37 cellular contexts compared by ENCODE assay signal in genomic region chr9:136182850-136183422, GRCh38. TPM values are rescaled to one million over a fixed set of nuclear protein-coding genes. Genes with fewer than 3 reads are reported as not detected.
"Had no signal": no experiment of that assay in that cellular context is flagged by ENCODE, and none has a peak within 500 bp of the region (broad histone marks: within the 10 kb centered on the region; RNA-seq: fewer than 3 reads in every experiment).

No MANE protein-coding gene starts in this region.

- H3K27me3 Mint-ChIP-seq: activated CD8-positive, alpha-beta memory T cell treated with anti-CD3 and anti-CD28 coated beads, Interleukin-2, amount 10 ng/mL, durations not matched to agents 7 days and 5 days had no signal

- H3K4me3 Mint-ChIP-seq: activated CD4-positive, alpha-beta memory T cell treated with anti-CD3 and anti-CD28 coated beads for 36 hours; activated CD8-positive, alpha-beta memory T cell treated with anti-CD3 and anti-CD28 coated beads, Interleukin-2, amount 10 ng/mL, durations not matched to agents 7 days and 5 days; activated naive CD8-positive, alpha-beta T cell treated with anti-CD3 and anti-CD28 coated beads for 36 hours; activated T-cell treated with anti-CD3 and anti-CD28 coated beads, Interleukin-2, amount 50 U/mL, for 72 hours; activated T-helper 17 cell treated with anti-CD3 and anti-CD28 coated beads, Interleukin-2, amount 50 U/mL, for 72 hours; central memory CD8-positive, alpha-beta T cell had no signal

- H3K36me3 Mint-ChIP-seq: activated CD4-positive, alpha-beta memory T cell treated with anti-CD3 and anti-CD28 coated beads for 36 hours; activated CD8-positive, alpha-beta memory T cell treated with anti-CD3 and anti-CD28 coated beads, Interleukin-2, amount 10 ng/mL, durations not matched to agents 7 days and 5 days; activated naive CD8-positive, alpha-beta T cell treated with anti-CD3 and anti-CD28 coated beads for 36 hours had no signal

- DNase-seq: activated CD4-positive, alpha-beta memory T cell treated with anti-CD3 and anti-CD28 coated beads for 36 hours; activated CD4-positive, alpha-beta T cell treated with anti-CD3 and anti-CD28 coated beads for 4 hours; activated CD4-positive, alpha-beta T cell treated with anti-CD3 and anti-CD28 coated beads, Interleukin-2, amount 50 U/mL, for 1 hour; activated CD4-positive, CD25-positive, alpha-beta regulatory T cell treated with anti-CD3 and anti-CD28 coated beads, Interleukin-2, amount 50 U/mL, for 72 hours; activated CD8-positive, alpha-beta memory T cell treated with anti-CD3 and anti-CD28 coated beads for 24 hours; activated CD8-positive, alpha-beta memory T cell treated with anti-CD3 and anti-CD28 coated beads, Interleukin-2, amount 10 ng/mL, durations not matched to agents 7 days and 5 days; activated CD8-positive, alpha-beta memory T cell treated with anti-CD3 and anti-CD28 coated beads, Interleukin-2, amount 50 U/mL, for 48 hours; activated effector memory CD4-positive, alpha-beta T cell treated with anti-CD3 and anti-CD28 coated beads, Interleukin-2, amount 50 U/mL, for 16 hours; activated naive CD4-positive, alpha-beta T cell; activated naive CD4-positive, alpha-beta T cell treated with anti-CD3 and anti-CD28 coated beads, Interleukin-2, amount 50 U/mL, for 16 hours; activated naive CD8-positive, alpha-beta T cell treated with anti-CD3 and anti-CD28 coated beads for 36 hours; activated T-cell treated with anti-CD3 and anti-CD28 coated beads, Interleukin-2, amount 50 U/mL, for 72 hours; amniotic stem cell; aorta; brain microvascular endothelial cell; Kasumi-1; KG1; MG63; NCI-H1048; NCI-H1105 treated with DMSO at 0.1 percent for 48 hours; NCI-H1436; NCI-H1694; NCI-H1930; NCI-H345; NCI-H526; NCI-H748 treated with DMSO at 0.1 percent for 48 hours; NK-92 treated with Interleukin-12 subunit alpha and Interleukin-12 subunit beta, amount 100 ng/mL, for 24 hours; PC-3; Peyer's patch; RPMI8226; SIG-M5; T1000 had no signal

- ATAC-seq: activated CD8-positive, alpha-beta memory T cell treated with anti-CD3 and anti-CD28 coated beads, Interleukin-2, amount 10 ng/mL, durations not matched to agents 7 days and 5 days; activated T-cell treated with anti-CD3 and anti-CD28 coated beads, Interleukin-2, amount 50 U/mL, for 72 hours; activated T-helper 17 cell treated with anti-CD3 and anti-CD28 coated beads, Interleukin-2, amount 50 U/mL, for 72 hours; PC-3 had no signal

- H3K9me3 Mint-ChIP-seq: activated CD4-positive, alpha-beta memory T cell treated with anti-CD3 and anti-CD28 coated beads for 36 hours; activated naive CD8-positive, alpha-beta T cell treated with anti-CD3 and anti-CD28 coated beads for 36 hours; activated T-cell treated with anti-CD3 and anti-CD28 coated beads, Interleukin-2, amount 50 U/mL, for 72 hours; activated T-helper 17 cell treated with anti-CD3 and anti-CD28 coated beads, Interleukin-2, amount 50 U/mL, for 72 hours; central memory CD8-positive, alpha-beta T cell had no signal

- H3K9me3 ChIP-seq: MG63, Peyer's patch had no signal

- H3K27me3 ChIP-seq: MG63, Peyer's patch had no signal

- H3K27ac Mint-ChIP-seq: activated CD4-positive, alpha-beta memory T cell treated with anti-CD3 and anti-CD28 coated beads for 36 hours; activated CD8-positive, alpha-beta memory T cell treated with anti-CD3 and anti-CD28 coated beads, Interleukin-2, amount 10 ng/mL, durations not matched to agents 7 days and 5 days; activated naive CD8-positive, alpha-beta T cell treated with anti-CD3 and anti-CD28 coated beads for 36 hours; activated T-cell treated with anti-CD3 and anti-CD28 coated beads, Interleukin-2, amount 50 U/mL, for 72 hours; activated T-helper 17 cell treated with anti-CD3 and anti-CD28 coated beads, Interleukin-2, amount 50 U/mL, for 72 hours had no signal

- H3K27ac ChIP-seq: brain microvascular endothelial cell, Peyer's patch had no signal

- H3K4me1 ChIP-seq: Peyer's patch had no signal

- H3K36me3 ChIP-seq: brain microvascular endothelial cell, MG63, Peyer's patch had no signal

- H3K4me1 Mint-ChIP-seq: activated CD8-positive, alpha-beta memory T cell treated with anti-CD3 and anti-CD28 coated beads, Interleukin-2, amount 10 ng/mL, durations not matched to agents 7 days and 5 days; activated naive CD8-positive, alpha-beta T cell treated with anti-CD3 and anti-CD28 coated beads for 36 hours; activated T-helper 17 cell treated with anti-CD3 and anti-CD28 coated beads, Interleukin-2, amount 50 U/mL, for 72 hours; central memory CD8-positive, alpha-beta T cell had no signal

- H3K4me3 ChIP-seq: MG63, Peyer's patch had no signal

RNA-seq across cellular contexts. Expression of gene LHX3, which starts 22.0 kb away (rescaled TPM):
- total RNA-seq: activated CD4-positive, alpha-beta memory T cell treated with anti-CD3 and anti-CD28 coated beads for 36 hours; activated CD8-positive, alpha-beta memory T cell treated with anti-CD3 and anti-CD28 coated beads, Interleukin-2, amount 10 ng/mL, durations not matched to agents 7 days and 5 days; activated naive CD8-positive, alpha-beta T cell treated with anti-CD3 and anti-CD28 coated beads for 36 hours; aorta; PC-3; Peyer's patch; SK-MEL-5; T-helper 1 cell treated with Interleukin-12 subunit alpha and Interleukin-12 subunit beta and Interleukin-4 antibody, amounts not matched to agents 30 ng/mL and 1 ng/mL, for 36 hours; T-helper 2 cell treated with Interferon-gamma antibody and Interleukin-4, amounts not matched to agents 100 ng/mL and 5 ng/mL, for 36 hours had no signal
